ENCODE assay signal across 11 cellular contexts in the genomic region with DNA sequence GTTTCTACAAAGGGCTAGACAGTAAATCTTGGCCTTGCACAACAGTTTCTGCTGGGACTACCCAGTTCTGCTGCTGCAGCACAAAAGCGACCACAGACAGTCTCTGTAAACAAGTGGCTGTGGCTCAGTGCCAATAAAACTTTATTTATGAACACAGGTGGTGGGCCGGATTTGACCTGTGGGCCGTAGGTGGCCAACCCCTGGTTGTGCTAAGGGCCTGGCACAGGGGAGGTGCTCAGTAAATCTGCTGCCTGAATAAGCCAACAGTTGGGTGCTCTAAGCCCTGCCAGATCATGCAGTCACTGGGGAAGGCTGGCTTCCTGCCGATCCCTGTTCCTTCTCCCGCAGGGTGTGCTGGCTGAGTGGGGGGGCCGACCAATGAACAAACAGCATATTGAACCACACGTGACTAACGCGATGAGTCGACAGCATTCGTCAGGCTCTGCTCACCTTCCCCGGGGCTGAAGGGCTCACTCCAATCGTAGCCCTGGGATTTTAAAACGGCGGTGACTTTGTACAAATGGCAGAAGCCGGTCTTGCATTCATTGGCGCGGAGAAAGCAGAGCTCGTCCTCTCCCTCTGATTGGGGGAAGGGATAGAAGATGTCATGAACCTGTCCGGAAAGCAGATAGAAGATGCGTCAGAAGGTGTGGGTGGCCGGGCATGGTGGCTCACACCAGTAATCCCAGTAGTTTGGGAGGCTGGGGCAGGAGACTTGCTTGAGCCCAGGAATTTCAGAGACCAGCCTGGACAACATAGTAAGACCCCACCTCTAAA. TPM values are rescaled to one million over a fixed set of nuclear protein-coding genes. Genes with fewer than 3 reads are reported as not detected.
DNase-seq lines count a peak whose midpoint lies in the region; ATAC-seq, FAIRE-seq and TF ChIP-seq lines count a peak whose summit lies in the region.
"Had no signal": no experiment of that assay in that cellular context is flagged by ENCODE, and none has a peak within 500 bp of the region (broad histone marks: within the 10 kb centered on the region; RNA-seq: fewer than 3 reads in every experiment).

No MANE protein-coding gene starts in this region.

- H3K27me3 ChIP-seq in GM12878 (replicated peaks in 1 of 2; ENCODE audit: control insufficient read depth in 2 of 2, insufficient read depth in 2 of 2, low read length in 1 of 2) (no peaks in the 10 kb centered on the region), uterus (no peaks in the 10 kb centered on the region)

- no peaks in the 10 kb centered on the region for H3K9me3 Mint-ChIP-seq in activated CD4-positive, alpha-beta memory T cell treated with anti-CD3 and anti-CD28 coated beads, Interleukin-2, amount 10 ng/mL, durations not matched to agents 7 days and 5 days
- no peaks in the 10 kb centered on the region for H3K9me3 Mint-ChIP-seq in activated CD4-positive, alpha-beta memory T cell treated with anti-CD3 and anti-CD28 coated beads for 36 hours
- H3K9me3 Mint-ChIP-seq: activated B cell treated with CpG ODN at 0.5 μM for 24 hours had no signal

- intact Hi-C loops in activated CD4-positive, alpha-beta memory T cell treated with anti-CD3 and anti-CD28 coated beads for 36 hours (cut with micrococcal nuclease), result no loop called here
- intact Hi-C loops in GM12878 (cut with micrococcal nuclease; ENCODE audit: unreplicated experiment) (no loop called here), uterus (cut with DNase I; ENCODE audit: low total_unique reads) (no loop called here)

- H3K9me3 ChIP-seq in GM12878 (replicated peaks; ENCODE audit: control insufficient read depth, insufficient read depth, low read length) (no peaks in the 10 kb centered on the region), uterus (no peaks in the 10 kb centered on the region)

- TF ChIP-seq RAD21 in GM12878 (IDR thresholded peaks at IDR 0.05; ENCODE audit: insufficient read depth, low read depth, low read length), result no peak

- H2AFZ ChIP-seq in GM12878 (ENCODE audit: control insufficient read depth, low read depth, low read length), result no peak overlapping the region

- POLR2A ChIA-PET in activated CD4-positive, alpha-beta memory T cell treated with anti-CD3 and anti-CD28 coated beads, Interleukin-2, amount 10 ng/mL, durations not matched to agents 7 days and 5 days (lab: Charles Lee), result interaction anchor here (0.6 kb wide), 1 partner anchor 26 kb away, joined by 4 read pairs; no protein-coding TSS in a partner anchor
- POLR2A ChIA-PET in activated CD4-positive, alpha-beta memory T cell treated with anti-CD3 and anti-CD28 coated beads for 36 hours (lab: Charles Lee), result no interaction called here
- POLR2A ChIA-PET in GM12878 (lab: Charles Lee), result no interaction called here

- TF ChIP-seq EP300 in GM12878 (IDR thresholded peaks at IDR 0.05; ENCODE audit: borderline replicate concordance in 1 of 2, control insufficient read depth in 1 of 2, low read depth in 2 of 2, low read length in 2 of 2), result no peak

- no peak for DNase-seq in activated CD4-positive, alpha-beta memory T cell treated with anti-CD3 and anti-CD28 coated beads, Interleukin-2, amount 10 ng/mL, durations not matched to agents 7 days and 5 days
- DNase-seq in activated CD4-positive, alpha-beta memory T cell treated with anti-CD3 and anti-CD28 coated beads for 36 hours, result no peak
- no peak for DNase-seq in GM12878 (ENCODE audit: low read depth, low spot score)
- DNase-seq in inferior parietal cortex (ENCODE audit: extremely low spot score), result peak; percentile 38
- peak; percentile 35 to 72 for DNase-seq in uterus
- DNase-seq in activated T-cell treated with anti-CD3 and anti-CD28 coated beads for 4 hours, result no peak
- no peak for DNase-seq in central memory CD4-positive, alpha-beta T cell
- DNase-seq: activated B cell treated with CpG ODN at 0.5 μM for 24 hours, AML-193 had no signal

- FAIRE-seq in GM12878 (lab: Jason Lieb, UNC), result no peak
- FAIRE-seq: islet of Langerhans had no signal

- no peak overlapping the region for H3K4me2 ChIP-seq in GM12878 (ENCODE audit: control insufficient read depth, insufficient read depth)

- H3K4me1 ChIP-seq in GM12878 (ENCODE audit: control insufficient read depth, insufficient read depth, low read length) (no peaks in the 10 kb centered on the region), uterus (no peaks in the 10 kb centered on the region)

- TF ChIP-seq POLR2A in GM12878 (IDR thresholded peaks at IDR 0.05; ENCODE audit: low read depth, low read length) (no peak), uterus (IDR thresholded peaks at IDR 0.05) (no peak)

- no peaks in the 10 kb centered on the region for H3K79me2 ChIP-seq in GM12878 (ENCODE audit: control insufficient read depth, insufficient read depth, low read length)

- SMC1A ChIA-PET in GM12878 (lab: Charles Lee; ENCODE audit: uncharacterized antibody, unreplicated experiment), result no interaction called here

- in situ Hi-C loops in GM12878 (cut with MboI), result no loop called here

- H3K4me1 Mint-ChIP-seq in activated CD4-positive, alpha-beta memory T cell treated with anti-CD3 and anti-CD28 coated beads, Interleukin-2, amount 10 ng/mL, durations not matched to agents 7 days and 5 days, result no peaks in the 10 kb centered on the region
- H3K4me1 Mint-ChIP-seq in activated CD4-positive, alpha-beta memory T cell treated with anti-CD3 and anti-CD28 coated beads for 36 hours (ENCODE audit: low read depth), result no peaks in the 10 kb centered on the region
- H3K4me1 Mint-ChIP-seq: activated B cell treated with CpG ODN at 0.5 μM for 24 hours had no signal

- RAD21 ChIA-PET in GM12878 (lab: Charles Lee; ENCODE audit: unreplicated experiment), result no interaction called here

- WGBS in GM12878 (ENCODE audit: insufficient coverage, insufficient replicate concordance, low lambda C conversion rate, missing lambda C conversion rate), result 95% methylated on average over 22 of the region's 22 CpGs

- CTCF ChIA-PET in activated CD4-positive, alpha-beta memory T cell treated with anti-CD3 and anti-CD28 coated beads, Interleukin-2, amount 10 ng/mL, durations not matched to agents 7 days and 5 days (lab: Charles Lee), result no interaction called here
- CTCF ChIA-PET in activated CD4-positive, alpha-beta memory T cell treated with anti-CD3 and anti-CD28 coated beads for 36 hours (lab: Charles Lee), result no interaction called here
- CTCF ChIA-PET in GM12878 (lab: Yijun Ruan, JAX), result no interaction called here

- H3K27ac Mint-ChIP-seq in activated CD4-positive, alpha-beta memory T cell treated with anti-CD3 and anti-CD28 coated beads, Interleukin-2, amount 10 ng/mL, durations not matched to agents 7 days and 5 days, result peak overlapping the region; percentile 2
- no peak overlapping the region for H3K27ac Mint-ChIP-seq in activated CD4-positive, alpha-beta memory T cell treated with anti-CD3 and anti-CD28 coated beads for 36 hours
- H3K27ac Mint-ChIP-seq: activated B cell treated with CpG ODN at 0.5 μM for 24 hours had no signal

- H3K4me3 ChIP-seq in GM12878 (no peak overlapping the region), uterus (no peak overlapping the region)

- H3K36me3 Mint-ChIP-seq in activated CD4-positive, alpha-beta memory T cell treated with anti-CD3 and anti-CD28 coated beads, Interleukin-2, amount 10 ng/mL, durations not matched to agents 7 days and 5 days (ENCODE audit: low read depth), result peaks cover 49% of the 10 kb centered on the region
- peaks cover 33% of the 10 kb centered on the region for H3K36me3 Mint-ChIP-seq in activated CD4-positive, alpha-beta memory T cell treated with anti-CD3 and anti-CD28 coated beads for 36 hours

- H3K27ac ChIP-seq in GM12878 (ENCODE audit: control insufficient read depth, insufficient read depth) (no peak overlapping the region), uterus (peak overlapping the region; percentile 32 to 53)

- BruUV-seq in GM12878 (replicated peaks; lab: Mats Ljungman, UMichigan), result TSS peak; percentile 15

- H3K36me3 ChIP-seq in GM12878 (ENCODE audit: control insufficient read depth in 2 of 2, insufficient read depth in 2 of 2, low read length in 1 of 2), result peaks cover 23 to 33% of the 10 kb centered on the region in 2 experiments; a peak in 3 of 4 replicates
- no peaks in the 10 kb centered on the region for H3K36me3 ChIP-seq in uterus

- H3K9ac ChIP-seq in GM12878 (ENCODE audit: control insufficient read depth, insufficient read depth, low read length), result no peak overlapping the region

- no peaks in the 10 kb centered on the region for H3K27me3 Mint-ChIP-seq in activated CD4-positive, alpha-beta memory T cell treated with anti-CD3 and anti-CD28 coated beads, Interleukin-2, amount 10 ng/mL, durations not matched to agents 7 days and 5 days
- no peaks in the 10 kb centered on the region for H3K27me3 Mint-ChIP-seq in activated CD4-positive, alpha-beta memory T cell treated with anti-CD3 and anti-CD28 coated beads for 36 hours
- H3K27me3 Mint-ChIP-seq: activated B cell treated with CpG ODN at 0.5 μM for 24 hours had no signal

- no peak overlapping the region for H3K4me3 Mint-ChIP-seq in activated CD4-positive, alpha-beta memory T cell treated with anti-CD3 and anti-CD28 coated beads, Interleukin-2, amount 10 ng/mL, durations not matched to agents 7 days and 5 days
- no peak overlapping the region for H3K4me3 Mint-ChIP-seq in activated CD4-positive, alpha-beta memory T cell treated with anti-CD3 and anti-CD28 coated beads for 36 hours
- H3K4me3 Mint-ChIP-seq: activated B cell treated with CpG ODN at 0.5 μM for 24 hours had no signal

- no peaks in the 10 kb centered on the region for H4K20me1 ChIP-seq in GM12878 (ENCODE audit: control insufficient read depth, insufficient read depth)

- TF ChIP-seq CTCF in GM12878 (IDR thresholded peaks at IDR 0.05 in 2 of 3, conservative IDR thresholded peaks at IDR 0.05 in 1 of 3; ENCODE audit: control insufficient read depth in 2 of 3, extremely low read depth in 1 of 3, insufficient read depth in 1 of 3, low read depth in 3 of 3, low read length in 3 of 3), result no peak
- no peak for TF ChIP-seq CTCF in uterus (IDR thresholded peaks at IDR 0.05)

- ATAC-seq in GM12878 (no peak), GM21737 (IDR thresholded peaks at IDR 0.05; ENCODE audit: unreplicated experiment) (no peak)

RNA-seq across cellular contexts. Expression of gene MYDGF, which starts 24.3 kb away (rescaled TPM):
- 10 to 100 TPM; 67.1 to 68.7 TPM for total RNA-seq in activated CD4-positive, alpha-beta memory T cell treated with anti-CD3 and anti-CD28 coated beads, Interleukin-2, amount 10 ng/mL, durations not matched to agents 7 days and 5 days
- total RNA-seq in activated CD4-positive, alpha-beta memory T cell treated with anti-CD3 and anti-CD28 coated beads for 36 hours, result 10 to 100 TPM; 72.9 to 74.7 TPM
- 25.3 and 26.6 TPM in 2 replicates for total RNA-seq in GM12878 (2013; cell fraction: nucleolus; rRNA removed)
- 68.7 and 83.5 TPM in 2 replicates for total RNA-seq in GM12878 (2014; rRNA removed)
- total RNA-seq in GM12878 (2014; rRNA removed; fragmentation: Illumina TruSeq; extraction: Trizol), result 46.0 and 50.2 TPM in 2 replicates
- 57.4 and 64.7 TPM in 2 replicates for total RNA-seq in GM12878 (2021)
- 61.8 TPM for polyA plus RNA-seq in GM12878 (2011; ENCODE audit: low read depth)
- 31.3 and 45.6 TPM in 2 replicates for polyA plus RNA-seq in GM12878 (2011; rRNA removed)
- 72.7 and 135 TPM in 2 replicates for polyA plus RNA-seq in GM12878 (2011; cell fraction: cytosol; rRNA removed)
- 44.9 and 47.5 TPM in 2 replicates for polyA plus RNA-seq in GM12878 (2011; cell fraction: nucleus; rRNA removed)
- polyA plus RNA-seq in GM12878 (2012), result 111 and 140 TPM in 2 replicates
- polyA plus RNA-seq in GM12878 (2014; fragmentation: Illumina TruSeq; extraction: Trizol), result 17.9 and 39.1 TPM in 2 replicates
- polyA plus RNA-seq in GM12878 (2014; fragmentation: Nextera tagmentation; extraction: Ambion mirVana), result 10 to 100 TPM in 1 of 2 experiments, 1 to 10 TPM in 1; 2.3 to 18.5 TPM
- 92.8 and 96.7 TPM in 2 replicates for polyA plus RNA-seq in GM12878 (2014; rRNA removed)
- polyA plus RNA-seq in GM12878 (2016; fragmentation: Nextera tagmentation; extraction: Ambion mirVana), result 100 to 1,000 TPM; 183 to 196 TPM
- 15.4 and 26.8 TPM in 2 replicates for polyA minus RNA-seq in GM12878 (2011; rRNA and poly(A)+ RNA removed)
- 14.0 and 15.4 TPM in 2 replicates for polyA minus RNA-seq in GM12878 (2011; cell fraction: cytosol; rRNA and poly(A)+ RNA removed)
- polyA minus RNA-seq in GM12878 (2011; cell fraction: nucleus; rRNA and poly(A)+ RNA removed), result 7.4 and 12.1 TPM in 2 replicates
- 10 to 100 TPM; 21.8 to 63.5 (median 44.4) TPM for total RNA-seq in uterus

RNA-seq across cellular contexts. Expression of gene DPP9, which starts 29.2 kb away (rescaled TPM):
- 10 to 100 TPM; 67.6 to 78.3 TPM for total RNA-seq in activated CD4-positive, alpha-beta memory T cell treated with anti-CD3 and anti-CD28 coated beads, Interleukin-2, amount 10 ng/mL, durations not matched to agents 7 days and 5 days
- 10 to 100 TPM; 54.8 to 57.5 TPM for total RNA-seq in activated CD4-positive, alpha-beta memory T cell treated with anti-CD3 and anti-CD28 coated beads for 36 hours
- 114 and 131 TPM in 2 replicates for total RNA-seq in GM12878 (2013; cell fraction: nucleolus; rRNA removed)
- total RNA-seq in GM12878 (2014; rRNA removed) (32.3 and 35.7 TPM in 2 replicates), GM12878 (2014; rRNA removed; fragmentation: Illumina TruSeq; extraction: Trizol) (14.9 and 15.2 TPM in 2 replicates), GM12878 (2021) (54.5 and 58.6 TPM in 2 replicates), uterus (100 to 1,000 TPM in 1 of 4 donors, 10 to 100 TPM in 3; 17.8 to 194 (median 48.5) TPM)
- 7.2 TPM for polyA plus RNA-seq in GM12878 (2011; ENCODE audit: low read depth)
- polyA plus RNA-seq in GM12878 (2011; rRNA removed) (4.5 and 10.0 TPM in 2 replicates), GM12878 (2014; fragmentation: Illumina TruSeq; extraction: Trizol) (11.4 and 24.1 TPM in 2 replicates), GM12878 (2014; fragmentation: Nextera tagmentation; extraction: Ambion mirVana) (1 to 10 TPM in 1 of 2 experiments, under 1 TPM in 1; 0.64 to 1.2 TPM), GM12878 (2014; rRNA removed) (31.0 and 40.9 TPM in 2 replicates), GM12878 (2016; fragmentation: Nextera tagmentation; extraction: Ambion mirVana) (10 to 100 TPM; 50.6 to 52.9 TPM)
- polyA plus RNA-seq in GM12878 (2011; cell fraction: cytosol; rRNA removed), result 13.7 and 15.7 TPM in 2 replicates
- polyA plus RNA-seq in GM12878 (2011; cell fraction: nucleus; rRNA removed), result 30.1 and 56.0 TPM in 2 replicates
- 22.3 and 28.0 TPM in 2 replicates for polyA plus RNA-seq in GM12878 (2012)
- polyA minus RNA-seq in GM12878 (2011; rRNA and poly(A)+ RNA removed), result 13.0 and 18.5 TPM in 2 replicates
- polyA minus RNA-seq in GM12878 (2011; cell fraction: cytosol; rRNA and poly(A)+ RNA removed), result 13.9 and 19.4 TPM in 2 replicates
- polyA minus RNA-seq in GM12878 (2011; cell fraction: nucleus; rRNA and poly(A)+ RNA removed), result 23.8 and 35.4 TPM in 2 replicates

RNA-seq across cellular contexts. Expression of gene TNFAIP8L1, which starts 55.1 kb away (rescaled TPM):
- total RNA-seq in activated CD4-positive, alpha-beta memory T cell treated with anti-CD3 and anti-CD28 coated beads, Interleukin-2, amount 10 ng/mL, durations not matched to agents 7 days and 5 days, result 10 to 100 TPM; 18.4 to 18.6 TPM
- 10 to 100 TPM; 17.2 to 17.4 TPM for total RNA-seq in activated CD4-positive, alpha-beta memory T cell treated with anti-CD3 and anti-CD28 coated beads for 36 hours
- total RNA-seq in GM12878 (2013; cell fraction: nucleolus; rRNA removed), result 17.9 and 19.3 TPM in 2 replicates
- total RNA-seq in GM12878 (2014; rRNA removed) (5.0 TPM in 2 replicates), GM12878 (2014; rRNA removed; fragmentation: Illumina TruSeq; extraction: Trizol) (8.3 and 8.7 TPM in 2 replicates), GM12878 (2021) (12.7 and 14.3 TPM in 2 replicates), uterus (10 to 100 TPM in 1 of 4 donors, 1 to 10 TPM in 2, under 1 TPM in 1; 0.77 to 20.6 (median 9.1) TPM)
- 4.5 TPM for polyA plus RNA-seq in GM12878 (2011; ENCODE audit: low read depth)
- polyA plus RNA-seq in GM12878 (2011; rRNA removed) (7.6 and 9.0 TPM in 2 replicates), GM12878 (2014; fragmentation: Illumina TruSeq; extraction: Trizol) (4.6 and 8.6 TPM in 2 replicates), GM12878 (2014; fragmentation: Nextera tagmentation; extraction: Ambion mirVana) (1 to 10 TPM in 1 of 2 experiments, under 1 TPM in 1; 0.93 to 2.4 TPM), GM12878 (2014; rRNA removed) (12.4 and 13.1 TPM in 2 replicates), GM12878 (2016; fragmentation: Nextera tagmentation; extraction: Ambion mirVana) (1 to 10 TPM; 8.3 to 9.2 TPM)
- 14.0 and 14.6 TPM in 2 replicates for polyA plus RNA-seq in GM12878 (2011; cell fraction: cytosol; rRNA removed)
- polyA plus RNA-seq in GM12878 (2011; cell fraction: nucleus; rRNA removed), result 4.2 and 6.9 TPM in 2 replicates
- polyA plus RNA-seq in GM12878 (2012), result 7.7 and 9.0 TPM in 2 replicates
- polyA minus RNA-seq in GM12878 (2011; rRNA and poly(A)+ RNA removed), result 6.7 and 13.4 TPM in 2 replicates
- polyA minus RNA-seq in GM12878 (2011; cell fraction: cytosol; rRNA and poly(A)+ RNA removed), result 5.9 and 6.3 TPM in 2 replicates
- 4.1 and 6.6 TPM in 2 replicates for polyA minus RNA-seq in GM12878 (2011; cell fraction: nucleus; rRNA and poly(A)+ RNA removed)

Comparison
In these comparisons a context has a peak if more than half of its experiments do, and no peak if none do; other contexts are left out.
1. DNase-seq: peak in inferior parietal cortex (single experiment) and uterus (2 of 2); none in activated CD4-positive, alpha-beta memory T cell treated with anti-CD3 and anti-CD28 coated beads, Interleukin-2, amount 10 ng/mL, durations not matched to agents 7 days and 5 days (single experiment), activated CD4-positive, alpha-beta memory T cell treated with anti-CD3 and anti-CD28 coated beads for 36 hours (single experiment), GM12878 (single experiment), activated T-cell treated with anti-CD3 and anti-CD28 coated beads for 4 hours (single experiment) and central memory CD4-positive, alpha-beta T cell (single experiment).